Comparison of ENCODE assay signal across 1 cellular context in the genomic region with DNA sequence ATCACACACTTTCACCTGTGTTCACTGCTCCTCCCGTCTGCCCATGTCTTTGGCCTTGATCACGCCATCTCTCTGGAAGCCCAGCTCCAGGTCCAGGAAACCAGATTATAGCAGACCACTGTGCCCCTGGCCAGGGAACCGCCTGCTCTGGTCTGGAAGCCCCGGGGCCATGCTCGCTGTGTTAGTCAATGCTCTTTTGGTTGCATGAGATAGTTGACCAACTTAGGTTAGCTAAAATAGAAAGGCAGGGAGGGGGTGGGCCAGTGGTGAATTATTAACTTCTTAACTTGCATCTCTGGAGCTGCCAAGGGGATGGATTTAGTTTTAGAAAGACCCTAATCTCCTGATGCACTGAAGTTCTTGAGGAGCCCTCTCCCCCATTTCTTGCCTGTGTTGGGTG.
TF ChIP-seq lines count a peak whose summit lies in the region.

No MANE protein-coding gene starts in this region.

TF ChIP-seq in A549, 52 proteins besides CTCF, POLR2A, EP300 and RAD21 (continued from another document):
- TF ChIP-seq, protein P1, sequence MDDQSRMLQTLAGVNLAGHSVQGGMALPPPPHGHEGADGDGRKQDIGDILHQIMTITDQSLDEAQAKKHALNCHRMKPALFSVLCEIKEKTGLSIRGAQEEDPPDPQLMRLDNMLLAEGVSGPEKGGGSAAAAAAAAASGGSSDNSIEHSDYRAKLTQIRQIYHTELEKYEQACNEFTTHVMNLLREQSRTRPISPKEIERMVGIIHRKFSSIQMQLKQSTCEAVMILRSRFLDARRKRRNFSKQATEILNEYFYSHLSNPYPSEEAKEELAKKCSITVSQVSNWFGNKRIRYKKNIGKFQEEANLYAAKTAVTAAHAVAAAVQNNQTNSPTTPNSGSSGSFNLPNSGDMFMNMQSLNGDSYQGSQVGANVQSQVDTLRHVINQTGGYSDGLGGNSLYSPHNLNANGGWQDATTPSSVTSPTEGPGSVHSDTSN (IDR thresholded peaks at IDR 0.05), result no peak
- TF ChIP-seq, protein P2, sequence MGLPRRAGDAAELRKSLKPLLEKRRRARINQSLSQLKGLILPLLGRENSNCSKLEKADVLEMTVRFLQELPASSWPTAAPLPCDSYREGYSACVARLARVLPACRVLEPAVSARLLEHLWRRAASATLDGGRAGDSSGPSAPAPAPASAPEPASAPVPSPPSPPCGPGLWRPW (IDR thresholded peaks at IDR 0.05), result no peak
- no peak for TF ChIP-seq TFCP2L1 (CRISPR knock-in tag; IDR thresholded peaks at IDR 0.05)
- no peak for TF ChIP-seq ZC3H11A (IDR thresholded peaks at IDR 0.05)
- no peak for TF ChIP-seq FOSB (CRISPR knock-in tag; IDR thresholded peaks at IDR 0.05)
